Comparison of ENCODE assay signal across 8 cellular contexts in genomic region chr6:149925253-149925973, GRCh38. TPM values are rescaled to one million over a fixed set of nuclear protein-coding genes. Genes with fewer than 3 reads are reported as not detected.
DNase-seq lines count a peak whose midpoint lies in the region; ATAC-seq and TF ChIP-seq lines count a peak whose summit lies in the region.

No MANE protein-coding gene starts in this region.

- no peaks in the 10 kb centered on the region for H3K36me3 ChIP-seq in mammary epithelial cell (ENCODE audit: insufficient read depth, low read length)
- no peaks in the 10 kb centered on the region for H3K36me3 ChIP-seq in right lobe of liver

- H3K4me2 ChIP-seq in mammary epithelial cell (ENCODE audit: insufficient read depth, low read depth, low read length) = peak overlapping the region; percentile 80

- no peaks in the 10 kb centered on the region for H3K9me3 Mint-ChIP-seq in type B pancreatic cell

- peak; percentile 60 for DNase-seq in activated effector memory CD4-positive, alpha-beta T cell treated with anti-CD3 and anti-CD28 coated beads, Interleukin-2, amount 50 U/mL, for 16 hours
- DNase-seq in activated effector memory CD4-positive, alpha-beta T cell treated with Interleukin-2 at 50 U/mL for 16 hours = no peak
- DNase-seq in mammary epithelial cell (no peak), right lobe of liver (peak in 1 of 3 donors; percentile 35), type B pancreatic cell (ENCODE audit: extremely low spot score, unreplicated experiment) (peak; percentile 68), HK-2 (ENCODE audit: unreplicated experiment) (no peak)

- no peak for TF ChIP-seq POLR2A in right lobe of liver (IDR thresholded peaks at IDR 0.05)

- H3K27ac ChIP-seq in mammary epithelial cell (ENCODE audit: insufficient read depth, low read depth, low read length) (no peak overlapping the region), right lobe of liver (no peak overlapping the region)

- CTCF ChIA-PET in mammary epithelial cell (lab: Charles Lee; ENCODE audit: low non-redundant PET) = interaction anchor here (0.5 kb wide), 1 partner anchor 90 kb away, joined by 4 read pairs; no protein-coding TSS in a partner anchor

- dilution Hi-C loops in mammary epithelial cell (cut with HindIII; ENCODE audit: low sequenced_read_pairs) = no loop called here

- intact Hi-C loops in mammary epithelial cell (cut with micrococcal nuclease) = no loop called here
- intact Hi-C loops in right lobe of liver (cut with DNase I) = loop anchor here in 1 of 2 donors (5.0 kb wide), 1 partner anchor 83 kb away; no protein-coding TSS in a partner anchor

- H3K4me1 Mint-ChIP-seq in type B pancreatic cell (ENCODE audit: unreplicated experiment) = peaks cover 9% of the 10 kb centered on the region

- no peaks in the 10 kb centered on the region for H3K9me3 ChIP-seq in mammary epithelial cell (replicated peaks; ENCODE audit: insufficient read depth, low read length)
- H3K9me3 ChIP-seq in right lobe of liver = no peaks in the 10 kb centered on the region

- TF ChIP-seq CTCF in mammary epithelial cell (conservative IDR thresholded peaks at IDR 0.05 in 1 of 2, IDR thresholded peaks at IDR 0.05 in 1 of 2; ENCODE audit: extremely low read depth in 1 of 2, insufficient read depth in 1 of 2, low read depth in 1 of 2, low read length in 2 of 2) (no peak), right lobe of liver (IDR thresholded peaks at IDR 0.05) (no peak), type B pancreatic cell (conservative IDR thresholded peaks at IDR 0.05) (no peak)

- H3K4me1 ChIP-seq in mammary epithelial cell (ENCODE audit: insufficient read depth, low read length) (peaks cover 18% of the 10 kb centered on the region), right lobe of liver (peaks cover 0 to 5% (median 0%) of the 10 kb centered on the region in 4 donors)

- H3K36me3 Mint-ChIP-seq in type B pancreatic cell = no peaks in the 10 kb centered on the region

- ATAC-seq in right lobe of liver = peak; percentile 29 to 39 (median 31)
- ATAC-seq in HG03139 (IDR thresholded peaks at IDR 0.05; ENCODE audit: unreplicated experiment) = no peak
- no peak for ATAC-seq in GM21786 (IDR thresholded peaks at IDR 0.05; ENCODE audit: unreplicated experiment)

- in situ Hi-C loops in mammary epithelial cell (cut with MboI; ENCODE audit: low sequenced_read_pairs in 2 of 2) = loop anchor here in 1 of 2 donors (5.0 to 25.0 kb wide), 3 partner anchors 83 to 462 kb away; partner anchors contain the start of gene LATS1

- H3K9ac ChIP-seq in mammary epithelial cell (ENCODE audit: insufficient read depth, low read length) = no peak overlapping the region

- H3K79me2 ChIP-seq in mammary epithelial cell (ENCODE audit: insufficient read depth, low read length) = no peaks in the 10 kb centered on the region

- peak overlapping the region; percentile 97 for H2AFZ ChIP-seq in mammary epithelial cell (ENCODE audit: low read depth, low read length)

- H3K27me3 Mint-ChIP-seq in type B pancreatic cell = peaks cover 90% of the 10 kb centered on the region

- 35% methylated on average over 20 of the region's 34 CpGs for WGBS in mammary epithelial cell (ENCODE audit: low coverage, missing lambda C conversion rate)
- WGBS in right lobe of liver (ENCODE audit: insufficient coverage, low coverage, low lambda C conversion rate, missing lambda C conversion rate) = 21% methylated on average over 6 of the region's 34 CpGs

- peak overlapping the region; percentile 14 to 44 (median 35) for H3K4me3 ChIP-seq in mammary epithelial cell (replicated peaks in 1 of 3; ENCODE audit: insufficient read depth in 1 of 3, low read depth in 2 of 3, low read length in 3 of 3)
- H3K4me3 ChIP-seq in right lobe of liver = peak overlapping the region; percentile 44 to 60 (median 56)

- no TSS peak for BruUV-seq in mammary epithelial cell (replicated peaks; lab: Mats Ljungman, UMichigan)

- no peaks in the 10 kb centered on the region for H3K27me3 ChIP-seq in mammary epithelial cell (ENCODE audit: insufficient read depth, low read length)
- H3K27me3 ChIP-seq in right lobe of liver = peaks cover 0 to 4% of the 10 kb centered on the region in 2 donors

- H3K4me3 Mint-ChIP-seq in type B pancreatic cell = peak overlapping the region; percentile 84

- H3K27ac Mint-ChIP-seq in type B pancreatic cell = no peak overlapping the region

- H4K20me1 ChIP-seq in mammary epithelial cell (ENCODE audit: insufficient read depth, low read length) = no peaks in the 10 kb centered on the region

RNA-seq across cellular contexts. Expression of gene RAET1G, which starts 2.5 kb away (rescaled TPM):
- total RNA-seq in mammary epithelial cell (10 to 100 TPM in 1 of 2 donors, 1 to 10 TPM in 1; 6.3 to 28.8 TPM), right lobe of liver (not detected), type B pancreatic cell (ENCODE audit: low replicate concordance) (0.53 and 2.1 TPM in 2 replicates)
- polyA plus RNA-seq in mammary epithelial cell = 32.3 TPM
- 3.1 TPM for polyA minus RNA-seq in mammary epithelial cell

RNA-seq across cellular contexts. Expression of gene ULBP2, which starts 16.4 kb away (rescaled TPM):
- total RNA-seq in mammary epithelial cell (10 to 100 TPM; 12.9 to 14.5 TPM), right lobe of liver (1 to 10 TPM in 1 of 6 experiments, under 1 TPM in 5; 0.20 to 1.1 (median 0.26) TPM), type B pancreatic cell (ENCODE audit: low replicate concordance) (1.4 TPM in 1 of 2 replicates, not detected in the other)
- 20.7 TPM for polyA plus RNA-seq in mammary epithelial cell
- 1.7 TPM for polyA minus RNA-seq in mammary epithelial cell

RNA-seq across cellular contexts. Expression of gene RAET1E, which starts 27.5 kb away (rescaled TPM):
- total RNA-seq in mammary epithelial cell (10 to 100 TPM in 1 of 2 donors, 1 to 10 TPM in 1; 9.2 to 15.0 TPM), right lobe of liver (not detected), type B pancreatic cell (ENCODE audit: low replicate concordance) (1.2 TPM in 1 of 2 replicates, not detected in the other)
- polyA plus RNA-seq in mammary epithelial cell = 18.5 TPM
- polyA minus RNA-seq in mammary epithelial cell = not detected

RNA-seq across cellular contexts. Expression of gene ULBP1, which starts 38.3 kb away (rescaled TPM):
- total RNA-seq in mammary epithelial cell = 10 to 100 TPM in 1 of 2 donors, 1 to 10 TPM in 1; 5.2 to 23.5 TPM
- polyA plus RNA-seq in mammary epithelial cell = 1.3 TPM
- polyA minus RNA-seq in mammary epithelial cell = not detected
- under 1 TPM in 5 of 6 experiments, not detected in 1; 0.07 to 0.43 (median 0.12) TPM for total RNA-seq in right lobe of liver
- total RNA-seq in type B pancreatic cell (ENCODE audit: low replicate concordance) = 0.48 and 8.2 TPM in 2 replicates

Comparison
In these comparisons a context has a peak if more than half of its experiments do, and no peak if none do; other contexts are left out.
1. DNase-seq: peak in activated effector memory CD4-positive, alpha-beta T cell treated with anti-CD3 and anti-CD28 coated beads, Interleukin-2, amount 50 U/mL, for 16 hours (single experiment) and type B pancreatic cell (single experiment); none in activated effector memory CD4-positive, alpha-beta T cell treated with Interleukin-2 at 50 U/mL for 16 hours (single experiment), mammary epithelial cell (single experiment) and HK-2 (single experiment).
2. ATAC-seq: peak in right lobe of liver (4 of 4); none in HG03139 (single experiment) and GM21786 (single experiment).